In the genomic region with DNA sequence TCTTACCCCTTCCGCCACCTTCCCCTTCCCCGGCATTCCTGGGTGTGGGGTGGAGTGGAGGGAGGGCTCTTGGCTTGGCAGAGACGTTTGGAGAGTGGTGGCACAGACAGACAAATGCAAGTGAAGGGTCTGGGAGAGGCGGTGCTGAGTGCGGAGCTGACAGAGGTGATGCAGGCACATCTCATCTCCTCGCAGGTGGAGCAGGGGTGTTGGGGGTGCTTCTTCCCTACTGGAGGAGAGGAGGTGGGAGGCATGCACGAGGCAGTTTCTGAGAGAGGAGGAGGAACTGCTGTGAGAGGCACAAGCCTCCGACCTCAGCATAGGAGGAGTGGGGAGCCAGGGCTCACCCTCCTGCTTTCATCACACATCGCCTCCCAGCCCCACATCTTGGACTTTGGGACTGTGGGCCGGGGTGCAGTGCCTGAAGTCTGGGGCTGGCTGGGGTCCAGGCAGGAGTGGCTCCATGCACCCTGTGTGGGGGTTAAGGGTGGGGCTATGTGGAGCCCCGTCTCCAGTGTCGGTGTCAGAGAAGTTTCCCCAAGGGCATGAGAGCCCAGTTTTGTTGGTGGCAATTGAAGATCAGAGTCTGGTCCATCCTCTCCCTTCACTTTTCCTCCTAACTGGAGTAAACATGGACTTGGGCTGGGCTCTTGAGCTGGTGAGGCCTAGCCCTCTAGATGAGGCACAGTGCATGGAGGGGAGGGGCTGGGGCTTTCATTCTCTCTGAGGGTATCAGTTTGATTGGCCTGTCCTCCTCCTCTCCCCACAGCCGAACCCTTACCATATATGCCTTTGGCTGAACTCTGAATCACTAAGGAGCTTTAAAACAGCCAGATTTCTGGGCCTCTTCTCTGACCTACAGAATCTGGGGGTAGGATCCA, we compare ENCODE assay signal across 1 cellular context.
A peak's percentile ranks its signal among the peaks of the same experiment; 100 is the strongest.
TF ChIP-seq lines count a peak whose summit lies in the region.

No MANE protein-coding gene starts in this region.

TF ChIP-seq in K562, 482 proteins besides CTCF, POLR2A, EP300 and RAD21:
- no peak for TF ChIP-seq NR3C1 (CRISPR knock-in tag; IDR thresholded peaks at IDR 0.05)
- TF ChIP-seq, protein P1, sequence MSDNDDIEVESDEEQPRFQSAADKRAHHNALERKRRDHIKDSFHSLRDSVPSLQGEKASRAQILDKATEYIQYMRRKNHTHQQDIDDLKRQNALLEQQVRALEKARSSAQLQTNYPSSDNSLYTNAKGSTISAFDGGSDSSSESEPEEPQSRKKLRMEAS (CRISPR knock-in tag; IDR thresholded peaks at IDR 0.05) = 0 out of 2 replicates have a peak, but pooled peaks have one; percentile 14
